2 cellular contexts compared by ENCODE assay signal in the genomic region with DNA sequence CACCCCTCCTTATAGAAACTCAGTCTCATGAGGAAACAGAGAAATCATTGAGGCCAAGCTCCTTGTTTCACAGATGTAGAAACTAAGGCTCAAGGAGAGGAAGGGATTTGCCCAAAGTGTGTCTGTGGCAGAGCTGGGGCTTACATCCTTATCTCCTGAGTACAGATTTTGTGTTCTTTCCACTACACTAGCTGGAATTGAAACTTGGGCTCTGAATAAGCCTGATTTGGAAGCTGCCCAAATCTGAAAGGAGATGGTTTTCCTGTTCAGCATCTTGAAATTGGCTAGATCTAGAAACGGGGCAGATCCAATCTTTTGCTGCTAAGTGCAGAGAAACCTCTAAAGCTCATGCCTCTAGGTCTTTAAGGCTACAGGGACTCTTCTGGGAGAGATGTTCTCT.
TF ChIP-seq lines count a peak whose summit lies in the region.

No MANE protein-coding gene starts in this region.

TF ChIP-seq in SK-N-SH, 30 proteins besides CTCF, POLR2A, EP300 and RAD21 (continued from another document):
- TF ChIP-seq SMC3 (IDR thresholded peaks at IDR 0.05; ENCODE audit: low read depth, low read length) (no peak), POLR2AphosphoS5 (IDR thresholded peaks at IDR 0.05; ENCODE audit: low read depth, low read length) (no peak), RCOR1 (IDR thresholded peaks at IDR 0.05; ENCODE audit: low read length) (no peak), MEF2A (IDR thresholded peaks at IDR 0.05; ENCODE audit: borderline replicate concordance, low read depth) (no peak), SIN3A (IDR thresholded peaks at IDR 0.05; ENCODE audit: borderline replicate concordance, low read depth, low read length) (no peak), TAF1 (IDR thresholded peaks at IDR 0.05; ENCODE audit: borderline replicate concordance, low read depth, low read length) (no peak), YY1 (IDR thresholded peaks at IDR 0.05; ENCODE audit: low read depth) (no peak)
- TF ChIP-seq, protein P1, sequence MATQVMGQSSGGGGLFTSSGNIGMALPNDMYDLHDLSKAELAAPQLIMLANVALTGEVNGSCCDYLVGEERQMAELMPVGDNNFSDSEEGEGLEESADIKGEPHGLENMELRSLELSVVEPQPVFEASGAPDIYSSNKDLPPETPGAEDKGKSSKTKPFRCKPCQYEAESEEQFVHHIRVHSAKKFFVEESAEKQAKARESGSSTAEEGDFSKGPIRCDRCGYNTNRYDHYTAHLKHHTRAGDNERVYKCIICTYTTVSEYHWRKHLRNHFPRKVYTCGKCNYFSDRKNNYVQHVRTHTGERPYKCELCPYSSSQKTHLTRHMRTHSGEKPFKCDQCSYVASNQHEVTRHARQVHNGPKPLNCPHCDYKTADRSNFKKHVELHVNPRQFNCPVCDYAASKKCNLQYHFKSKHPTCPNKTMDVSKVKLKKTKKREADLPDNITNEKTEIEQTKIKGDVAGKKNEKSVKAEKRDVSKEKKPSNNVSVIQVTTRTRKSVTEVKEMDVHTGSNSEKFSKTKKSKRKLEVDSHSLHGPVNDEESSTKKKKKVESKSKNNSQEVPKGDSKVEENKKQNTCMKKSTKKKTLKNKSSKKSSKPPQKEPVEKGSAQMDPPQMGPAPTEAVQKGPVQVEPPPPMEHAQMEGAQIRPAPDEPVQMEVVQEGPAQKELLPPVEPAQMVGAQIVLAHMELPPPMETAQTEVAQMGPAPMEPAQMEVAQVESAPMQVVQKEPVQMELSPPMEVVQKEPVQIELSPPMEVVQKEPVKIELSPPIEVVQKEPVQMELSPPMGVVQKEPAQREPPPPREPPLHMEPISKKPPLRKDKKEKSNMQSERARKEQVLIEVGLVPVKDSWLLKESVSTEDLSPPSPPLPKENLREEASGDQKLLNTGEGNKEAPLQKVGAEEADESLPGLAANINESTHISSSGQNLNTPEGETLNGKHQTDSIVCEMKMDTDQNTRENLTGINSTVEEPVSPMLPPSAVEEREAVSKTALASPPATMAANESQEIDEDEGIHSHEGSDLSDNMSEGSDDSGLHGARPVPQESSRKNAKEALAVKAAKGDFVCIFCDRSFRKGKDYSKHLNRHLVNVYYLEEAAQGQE (IDR thresholded peaks at IDR 0.05; ENCODE audit: low read depth, low read length): no peak

TF ChIP-seq in SK-N-SH treated with all-trans-retinoic acid at 6 μM for 48 hours, 23 proteins besides CTCF, POLR2A, EP300 and RAD21 (continued from another document):
- TF ChIP-seq, protein P2, sequence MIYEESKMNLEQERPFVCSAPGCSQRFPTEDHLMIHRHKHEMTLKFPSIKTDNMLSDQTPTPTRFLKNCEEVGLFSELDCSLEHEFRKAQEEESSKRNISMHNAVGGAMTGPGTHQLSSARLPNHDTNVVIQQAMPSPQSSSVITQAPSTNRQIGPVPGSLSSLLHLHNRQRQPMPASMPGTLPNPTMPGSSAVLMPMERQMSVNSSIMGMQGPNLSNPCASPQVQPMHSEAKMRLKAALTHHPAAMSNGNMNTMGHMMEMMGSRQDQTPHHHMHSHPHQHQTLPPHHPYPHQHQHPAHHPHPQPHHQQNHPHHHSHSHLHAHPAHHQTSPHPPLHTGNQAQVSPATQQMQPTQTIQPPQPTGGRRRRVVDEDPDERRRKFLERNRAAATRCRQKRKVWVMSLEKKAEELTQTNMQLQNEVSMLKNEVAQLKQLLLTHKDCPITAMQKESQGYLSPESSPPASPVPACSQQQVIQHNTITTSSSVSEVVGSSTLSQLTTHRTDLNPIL (CRISPR knock-in tag; IDR thresholded peaks at IDR 0.05; ENCODE audit: low read depth): no peak
- TF ChIP-seq, protein P3, sequence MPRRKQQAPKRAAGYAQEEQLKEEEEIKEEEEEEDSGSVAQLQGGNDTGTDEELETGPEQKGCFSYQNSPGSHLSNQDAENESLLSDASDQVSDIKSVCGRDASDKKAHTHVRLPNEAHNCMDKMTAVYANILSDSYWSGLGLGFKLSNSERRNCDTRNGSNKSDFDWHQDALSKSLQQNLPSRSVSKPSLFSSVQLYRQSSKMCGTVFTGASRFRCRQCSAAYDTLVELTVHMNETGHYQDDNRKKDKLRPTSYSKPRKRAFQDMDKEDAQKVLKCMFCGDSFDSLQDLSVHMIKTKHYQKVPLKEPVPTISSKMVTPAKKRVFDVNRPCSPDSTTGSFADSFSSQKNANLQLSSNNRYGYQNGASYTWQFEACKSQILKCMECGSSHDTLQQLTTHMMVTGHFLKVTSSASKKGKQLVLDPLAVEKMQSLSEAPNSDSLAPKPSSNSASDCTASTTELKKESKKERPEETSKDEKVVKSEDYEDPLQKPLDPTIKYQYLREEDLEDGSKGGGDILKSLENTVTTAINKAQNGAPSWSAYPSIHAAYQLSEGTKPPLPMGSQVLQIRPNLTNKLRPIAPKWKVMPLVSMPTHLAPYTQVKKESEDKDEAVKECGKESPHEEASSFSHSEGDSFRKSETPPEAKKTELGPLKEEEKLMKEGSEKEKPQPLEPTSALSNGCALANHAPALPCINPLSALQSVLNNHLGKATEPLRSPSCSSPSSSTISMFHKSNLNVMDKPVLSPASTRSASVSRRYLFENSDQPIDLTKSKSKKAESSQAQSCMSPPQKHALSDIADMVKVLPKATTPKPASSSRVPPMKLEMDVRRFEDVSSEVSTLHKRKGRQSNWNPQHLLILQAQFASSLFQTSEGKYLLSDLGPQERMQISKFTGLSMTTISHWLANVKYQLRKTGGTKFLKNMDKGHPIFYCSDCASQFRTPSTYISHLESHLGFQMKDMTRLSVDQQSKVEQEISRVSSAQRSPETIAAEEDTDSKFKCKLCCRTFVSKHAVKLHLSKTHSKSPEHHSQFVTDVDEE (CRISPR knock-in tag; IDR thresholded peaks at IDR 0.05): no peak
- TF ChIP-seq TOX (CRISPR knock-in tag; IDR thresholded peaks at IDR 0.05; ENCODE audit: borderline replicate concordance) (no peak), ZNF70 (CRISPR knock-in tag; IDR thresholded peaks at IDR 0.05) (no peak), PPARA (CRISPR knock-in tag; IDR thresholded peaks at IDR 0.05; ENCODE audit: borderline replicate concordance) (no peak), ISL1 (CRISPR knock-in tag; IDR thresholded peaks at IDR 0.05) (no peak), GLIS3 (CRISPR knock-in tag; IDR thresholded peaks at IDR 0.05) (no peak), OSR1 (CRISPR knock-in tag; IDR thresholded peaks at IDR 0.05) (no peak), ZC3H10 (CRISPR knock-in tag; IDR thresholded peaks at IDR 0.05) (no peak), ZNF565 (CRISPR knock-in tag; conservative IDR thresholded peaks at IDR 0.05; ENCODE audit: low read depth) (no peak)
- TF ChIP-seq, protein P4, sequence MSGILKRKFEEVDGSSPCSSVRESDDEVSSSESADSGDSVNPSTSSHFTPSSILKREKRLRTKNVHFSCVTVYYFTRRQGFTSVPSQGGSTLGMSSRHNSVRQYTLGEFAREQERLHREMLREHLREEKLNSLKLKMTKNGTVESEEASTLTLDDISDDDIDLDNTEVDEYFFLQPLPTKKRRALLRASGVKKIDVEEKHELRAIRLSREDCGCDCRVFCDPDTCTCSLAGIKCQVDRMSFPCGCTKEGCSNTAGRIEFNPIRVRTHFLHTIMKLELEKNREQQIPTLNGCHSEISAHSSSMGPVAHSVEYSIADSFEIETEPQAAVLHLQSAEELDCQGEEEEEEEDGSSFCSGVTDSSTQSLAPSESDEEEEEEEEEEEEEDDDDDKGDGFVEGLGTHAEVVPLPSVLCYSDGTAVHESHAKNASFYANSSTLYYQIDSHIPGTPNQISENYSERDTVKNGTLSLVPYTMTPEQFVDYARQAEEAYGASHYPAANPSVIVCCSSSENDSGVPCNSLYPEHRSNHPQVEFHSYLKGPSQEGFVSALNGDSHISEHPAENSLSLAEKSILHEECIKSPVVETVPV (CRISPR knock-in tag; IDR thresholded peaks at IDR 0.05): no peak
